7 cellular contexts compared by ENCODE assay signal in genomic region chr3:188153949-188154757, GRCh38. TPM values are rescaled to one million over a fixed set of nuclear protein-coding genes. Genes with fewer than 3 reads are reported as not detected.
DNase-seq lines count a peak whose midpoint lies in the region; ATAC-seq, FAIRE-seq and TF ChIP-seq lines count a peak whose summit lies in the region.

Gene LPP (plus strand): TSS chr3:188154157. CDS start chr3:188406121, 251,964 bp downstream.

- no peak for FAIRE-seq in GM12892 (lab: Jason Lieb, UNC)

- no peak for TF ChIP-seq POLR2A in GM12892 (IDR thresholded peaks at IDR 0.05; ENCODE audit: low read depth, low read length)

- TF ChIP-seq CTCF in HFFc6 (IDR thresholded peaks at IDR 0.05) = peak; percentile 17; the same call in 1 of the 2 replicates
- no peak for TF ChIP-seq CTCF in coronary artery (IDR thresholded peaks at IDR 0.05)

- H3K27ac ChIP-seq in coronary artery = peak within 1 kb of the TSS; percentile 94 to 99

- peak within 1 kb of the TSS; percentile 97 for H3K4me3 Mint-ChIP-seq in HFFc6
- peak within 1 kb of the TSS; percentile 86 for H3K4me3 Mint-ChIP-seq in activated CD4-positive, alpha-beta T cell treated with anti-CD3 and anti-CD28 coated beads, Interleukin-2, amount 10 ng/mL, durations not matched to agents 24 days and 14 days

- peaks cover 7% of the 10 kb centered on the region for H3K27me3 Mint-ChIP-seq in HFFc6 (ENCODE audit: insufficient read depth)
- no peaks in the 10 kb centered on the region for H3K27me3 Mint-ChIP-seq in activated CD4-positive, alpha-beta T cell treated with anti-CD3 and anti-CD28 coated beads, Interleukin-2, amount 10 ng/mL, durations not matched to agents 24 days and 14 days

- peak; percentile 86 for ATAC-seq in left lobe of liver

- intact Hi-C loops in activated CD4-positive, alpha-beta T cell treated with anti-CD3 and anti-CD28 coated beads, Interleukin-2, amount 10 ng/mL, durations not matched to agents 24 days and 14 days (cut with micrococcal nuclease) = loop anchor here (1.0 to 10.0 kb wide), 14 partner anchors 10 to 981 kb away; partner anchors contain the start of gene BCL6

- peak; percentile 43 for DNase-seq in GM12892 (ENCODE audit: insufficient read length)
- DNase-seq in HFFc6 = peak; percentile 86
- peak; percentile 70 for DNase-seq in NCI-H1105 treated with DMSO at 0.1 percent for 48 hours (lab: John Stamatoyannopoulos, UW)
- peak; percentile 97 for DNase-seq in activated CD4-positive, alpha-beta T cell treated with anti-CD3 and anti-CD28 coated beads, Interleukin-2, amount 10 ng/mL, durations not matched to agents 24 days and 14 days
- DNase-seq in coronary artery (ENCODE audit: low spot score) = peak; percentile 90
- DNase-seq in left lobe of liver (ENCODE audit: low spot score) = peak; percentile 85
- peak; percentile 77 to 78 for DNase-seq in stimulated activated CD4-positive, alpha-beta T cell treated with anti-CD3 and anti-CD28 coated beads, Interleukin-2, amount 100 ng/mL, for 24 hours

- peaks cover 86% of the 10 kb centered on the region for H3K4me1 Mint-ChIP-seq in HFFc6 (ENCODE audit: low read depth)
- H3K4me1 Mint-ChIP-seq in activated CD4-positive, alpha-beta T cell treated with anti-CD3 and anti-CD28 coated beads, Interleukin-2, amount 10 ng/mL, durations not matched to agents 24 days and 14 days = peaks cover 58% of the 10 kb centered on the region

- peak within 1 kb of the TSS; percentile 87 for H3K4me3 ChIP-seq in coronary artery

- H3K9me3 Mint-ChIP-seq in HFFc6 = no peaks in the 10 kb centered on the region
- H3K9me3 Mint-ChIP-seq in activated CD4-positive, alpha-beta T cell treated with anti-CD3 and anti-CD28 coated beads, Interleukin-2, amount 10 ng/mL, durations not matched to agents 24 days and 14 days = peaks cover 3% of the 10 kb centered on the region

- peaks cover 16% of the 10 kb centered on the region for H3K36me3 Mint-ChIP-seq in HFFc6 (ENCODE audit: low read depth)
- peaks cover 14% of the 10 kb centered on the region for H3K36me3 Mint-ChIP-seq in activated CD4-positive, alpha-beta T cell treated with anti-CD3 and anti-CD28 coated beads, Interleukin-2, amount 10 ng/mL, durations not matched to agents 24 days and 14 days (ENCODE audit: low read depth)

- H3K27ac Mint-ChIP-seq in HFFc6 = peak within 1 kb of the TSS; percentile 100
- peak within 1 kb of the TSS; percentile 90 for H3K27ac Mint-ChIP-seq in activated CD4-positive, alpha-beta T cell treated with anti-CD3 and anti-CD28 coated beads, Interleukin-2, amount 10 ng/mL, durations not matched to agents 24 days and 14 days

RNA-seq across cellular contexts. Expression of gene LPP, which starts in this region (rescaled TPM):
- polyA plus RNA-seq in GM12892 (2012; ENCODE audit: missing spikeins) = 0.02 TPM
- total RNA-seq in HFFc6 (2021; fragmentation: NEBNext Ultra II Directional; extraction: Animal tissue kit (Norgen Biotek cat#: 25700)) = 100 to 1,000 TPM in 4 of 6 experiments, 10 to 100 TPM in 2; 84.1 to 121 (median 102) TPM
- 39.5 and 41.4 TPM in 2 replicates for total RNA-seq in activated CD4-positive, alpha-beta T cell treated with anti-CD3 and anti-CD28 coated beads, Interleukin-2, amount 10 ng/mL, durations not matched to agents 24 days and 14 days
- 63.6 TPM for total RNA-seq in left lobe of liver

Comparison
In these comparisons a context has a peak if more than half of its experiments do, and no peak if none do; other contexts are left out.
1. Peak in every context shown above with its lines: DNase-seq, ATAC-seq, H3K4me3 ChIP-seq and H3K27ac ChIP-seq.
2. DNase-seq: peak in every context shown above with its lines; median percentile 97 in activated CD4-positive, alpha-beta T cell treated with anti-CD3 and anti-CD28 coated beads, Interleukin-2, amount 10 ng/mL, durations not matched to agents 24 days and 14 days; 90 in coronary artery; 86 in HFFc6; 85 in left lobe of liver; 78 in stimulated activated CD4-positive, alpha-beta T cell treated with anti-CD3 and anti-CD28 coated beads, Interleukin-2, amount 100 ng/mL, for 24 hours; 70 in NCI-H1105 treated with DMSO at 0.1 percent for 48 hours; 43 in GM12892.